Comparison of ENCODE assay signal across 22 cellular contexts in the genomic region with DNA sequence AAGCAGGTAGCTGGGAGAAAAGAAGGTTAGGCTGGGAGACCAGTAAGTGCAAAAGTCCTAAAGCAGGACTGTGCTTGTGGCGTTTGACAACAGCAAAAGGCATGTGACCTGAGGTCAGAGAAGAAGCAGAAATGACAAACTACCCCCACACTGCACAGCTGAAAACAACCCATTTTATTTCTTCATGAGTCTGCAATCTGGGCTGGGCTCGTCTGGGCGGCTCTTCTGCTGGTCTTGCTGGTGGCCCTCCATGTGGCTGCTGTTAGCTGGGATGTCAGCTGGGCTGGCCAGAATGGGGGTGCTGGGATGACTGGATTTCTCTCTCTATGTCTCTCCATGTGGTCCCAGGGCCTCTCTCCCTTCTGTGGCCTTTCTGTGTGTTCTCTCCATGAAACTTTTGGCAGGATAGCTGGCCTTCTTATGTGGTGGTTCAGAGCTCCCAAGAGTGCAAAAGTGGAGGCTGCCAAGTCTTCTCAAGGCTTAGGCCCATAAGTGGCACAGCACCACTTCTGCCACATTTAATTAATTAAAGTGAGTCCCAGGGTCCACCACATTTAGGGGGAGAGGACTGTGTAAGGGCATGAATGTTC.
DNase-seq lines count a peak whose midpoint lies in the region; TF ChIP-seq lines count a peak whose summit lies in the region.
"Had no signal": no experiment of that assay in that cellular context is flagged by ENCODE, and none has a peak within 500 bp of the region (broad histone marks: within the 10 kb centered on the region; RNA-seq: fewer than 3 reads in every experiment).

No MANE protein-coding gene starts in this region.

- no peak overlapping the region for H3K4me3 ChIP-seq in sigmoid colon
- H3K4me3 ChIP-seq in effector memory CD4-positive, alpha-beta T cell (ENCODE audit: insufficient read depth, low read depth, low read length, poor library complexity, severe bottlenecking) = no peak overlapping the region
- H3K4me3 ChIP-seq: BLaER1, MG63 had no signal

- no peak for TF ChIP-seq POLR2A in sigmoid colon (IDR thresholded peaks at IDR 0.05)

- no peaks in the 10 kb centered on the region for H3K36me3 ChIP-seq in sigmoid colon
- no peaks in the 10 kb centered on the region for H3K36me3 ChIP-seq in effector memory CD4-positive, alpha-beta T cell (ENCODE audit: control insufficient read depth, insufficient read depth, low read length)
- H3K36me3 ChIP-seq: BLaER1, MG63 had no signal

- no peak for TF ChIP-seq CTCF in sigmoid colon (IDR thresholded peaks at IDR 0.05)

- peaks cover 0 to 2% (median 0%) of the 10 kb centered on the region in 4 donors for H3K9me3 ChIP-seq in sigmoid colon
- H3K9me3 ChIP-seq in effector memory CD4-positive, alpha-beta T cell (ENCODE audit: control insufficient read depth, low read length) = no peaks in the 10 kb centered on the region
- H3K9me3 ChIP-seq: BLaER1, MG63, SK-N-SH had no signal

- DNase-seq in DMS79 treated with DMSO at 0.1 percent for 48 hours (lab: John Stamatoyannopoulos, UW) = peak; percentile 55
- DNase-seq in ELR (ENCODE audit: low read depth) = peak; percentile 31
- peak; percentile 46 for DNase-seq in fibroblast of peridontal ligament (ENCODE audit: extremely low read depth)
- peak; percentile 46 for DNase-seq in sigmoid colon
- DNase-seq in SW480 (ENCODE audit: low spot score) = no peak
- DNase-seq in effector memory CD4-positive, alpha-beta T cell = no peak
- no peak for DNase-seq in iPS-NIHi7 (ENCODE audit: extremely low spot score)
- DNase-seq: CD4-positive, alpha-beta T cell; COR-L47; DMS 273 treated with DMSO at 0.1 percent for 48 hours; GF-D8; Kasumi-1; MG63; NCI-H1417 treated with DMSO at 0.1 percent for 48 hours; NCI-H187 treated with DMSO at 0.1 percent for 48 hours; NCI-H2107; NCI-H446 treated with DMSO at 0.1 percent for 48 hours; NCI-H526 treated with DMSO at 0.1 percent for 48 hours; PC-3; SIG-M5; SK-N-SH had no signal

- peaks cover 0 to 10% (median 6%) of the 10 kb centered on the region in 4 donors for H3K4me1 ChIP-seq in sigmoid colon
- no peaks in the 10 kb centered on the region for H3K4me1 ChIP-seq in effector memory CD4-positive, alpha-beta T cell (ENCODE audit: control insufficient read depth, insufficient read depth, low read length, poor library complexity, severe bottlenecking)

- no peak for TF ChIP-seq EP300 in sigmoid colon (IDR thresholded peaks at IDR 0.05)

- 94 to 95% methylated on average over 3 of the region's 3 CpGs for WGBS in sigmoid colon, 2 donors

- H3K27me3 ChIP-seq in sigmoid colon = no peaks in the 10 kb centered on the region
- peaks cover 3% of the 10 kb centered on the region for H3K27me3 ChIP-seq in effector memory CD4-positive, alpha-beta T cell (replicated peaks; ENCODE audit: control insufficient read depth, insufficient read depth, low read length, poor library complexity, severe bottlenecking)
- H3K27me3 ChIP-seq: BLaER1, MG63 had no signal

- intact Hi-C loops in sigmoid colon (cut with DNase I) = no loop called here

- no peak overlapping the region for H3K27ac ChIP-seq in sigmoid colon
- H3K27ac ChIP-seq in effector memory CD4-positive, alpha-beta T cell (ENCODE audit: insufficient read depth, low read length, poor library complexity, severe bottlenecking) = no peak overlapping the region
- H3K27ac ChIP-seq: BLaER1 had no signal

Comparison
In these comparisons a context has a peak if more than half of its experiments do, and no peak if none do; other contexts are left out.
1. DNase-seq: peak in DMS79 treated with DMSO at 0.1 percent for 48 hours (single experiment), ELR (single experiment), fibroblast of peridontal ligament (single experiment) and sigmoid colon (single experiment); none in SW480 (single experiment), effector memory CD4-positive, alpha-beta T cell (0 of 3) and iPS-NIHi7 (single experiment).